ENCODE assay signal across 13 cellular contexts in genomic region chr13:46303743-46304385, GRCh38.
DNase-seq lines count a peak whose midpoint lies in the region; TF ChIP-seq lines count a peak whose summit lies in the region.
"Had no signal": no experiment of that assay in that cellular context is flagged by ENCODE, and none has a peak within 500 bp of the region (broad histone marks: within the 10 kb centered on the region; RNA-seq: fewer than 3 reads in every experiment).

No MANE protein-coding gene starts in this region.

- peaks cover 11% of the 10 kb centered on the region for H3K4me1 Mint-ChIP-seq in T-helper 1 cell treated with Interleukin-12 subunit alpha and Interleukin-12 subunit beta and Interleukin-4 antibody, amounts not matched to agents 30 μg/mL and 1 μg/mL, for 36 hours (ENCODE audit: low read depth)
- peaks cover 12% of the 10 kb centered on the region for H3K4me1 Mint-ChIP-seq in activated T-helper 2 cell treated with anti-CD3 and anti-CD28 coated beads, Interferon-gamma antibody, Interleukin-2, Interleukin-4, amounts not matched to agents 10 μg/mL and 5 μg/mL and 100 μg/mL, durations not matched to agents 14 hours and 24 hours and 36 hours (ENCODE audit: low read depth)
- H3K4me1 Mint-ChIP-seq in endothelial cell (ENCODE audit: unreplicated experiment): no peaks in the 10 kb centered on the region
- H3K4me1 Mint-ChIP-seq: nephron progenitor cell had no signal

- intact Hi-C loops in activated T-helper 2 cell treated with anti-CD3 and anti-CD28 coated beads, Interferon-gamma antibody, Interleukin-2, Interleukin-4, amounts not matched to agents 10 μg/mL and 5 μg/mL and 100 μg/mL, durations not matched to agents 14 hours and 24 hours and 36 hours (cut with micrococcal nuclease): no loop called here

- peak overlapping the region; percentile 16 for H3K4me3 Mint-ChIP-seq in T-helper 1 cell treated with Interleukin-12 subunit alpha and Interleukin-12 subunit beta and Interleukin-4 antibody, amounts not matched to agents 30 μg/mL and 1 μg/mL, for 36 hours
- H3K4me3 Mint-ChIP-seq in activated T-helper 2 cell treated with anti-CD3 and anti-CD28 coated beads, Interferon-gamma antibody, Interleukin-2, Interleukin-4, amounts not matched to agents 10 μg/mL and 5 μg/mL and 100 μg/mL, durations not matched to agents 14 hours and 24 hours and 36 hours (ENCODE audit: low read depth): peak overlapping the region; percentile 22
- H3K4me3 Mint-ChIP-seq in endothelial cell (ENCODE audit: unreplicated experiment): no peak overlapping the region
- H3K4me3 Mint-ChIP-seq: nephron progenitor cell, type B pancreatic cell had no signal

- peaks cover 15% of the 10 kb centered on the region for H3K36me3 Mint-ChIP-seq in T-helper 1 cell treated with Interleukin-12 subunit alpha and Interleukin-12 subunit beta and Interleukin-4 antibody, amounts not matched to agents 30 μg/mL and 1 μg/mL, for 36 hours (ENCODE audit: low read depth)
- H3K36me3 Mint-ChIP-seq in activated T-helper 2 cell treated with anti-CD3 and anti-CD28 coated beads, Interferon-gamma antibody, Interleukin-2, Interleukin-4, amounts not matched to agents 10 μg/mL and 5 μg/mL and 100 μg/mL, durations not matched to agents 14 hours and 24 hours and 36 hours (ENCODE audit: low read depth): peaks cover 16% of the 10 kb centered on the region
- H3K36me3 Mint-ChIP-seq in endothelial cell (ENCODE audit: low read depth, unreplicated experiment): no peaks in the 10 kb centered on the region
- H3K36me3 Mint-ChIP-seq: type B pancreatic cell had no signal

- no peaks in the 10 kb centered on the region for H3K79me2 ChIP-seq in osteoblast (ENCODE audit: insufficient read depth, low read length)

- H3K27ac Mint-ChIP-seq in T-helper 1 cell treated with Interleukin-12 subunit alpha and Interleukin-12 subunit beta and Interleukin-4 antibody, amounts not matched to agents 30 μg/mL and 1 μg/mL, for 36 hours: no peak overlapping the region
- H3K27ac Mint-ChIP-seq in activated T-helper 2 cell treated with anti-CD3 and anti-CD28 coated beads, Interferon-gamma antibody, Interleukin-2, Interleukin-4, amounts not matched to agents 10 μg/mL and 5 μg/mL and 100 μg/mL, durations not matched to agents 14 hours and 24 hours and 36 hours: peak overlapping the region; percentile 41
- H3K27ac Mint-ChIP-seq in endothelial cell (ENCODE audit: unreplicated experiment): no peak overlapping the region
- H3K27ac Mint-ChIP-seq: nephron progenitor cell, type B pancreatic cell had no signal

- H3K9me3 ChIP-seq in KOPT-K1 (ENCODE audit: insufficient read depth, low read length, poor library complexity, severe bottlenecking) (peaks cover 26% of the 10 kb centered on the region), osteoblast (ENCODE audit: low read depth, low read length) (no peaks in the 10 kb centered on the region)

- H2AFZ ChIP-seq in osteoblast (ENCODE audit: low read length): peak overlapping the region; percentile 15

- no peaks in the 10 kb centered on the region for H3K27me3 ChIP-seq in osteoblast (ENCODE audit: insufficient read depth, low read length)

- H3K9me3 Mint-ChIP-seq in T-helper 1 cell treated with Interleukin-12 subunit alpha and Interleukin-12 subunit beta and Interleukin-4 antibody, amounts not matched to agents 30 μg/mL and 1 μg/mL, for 36 hours: peaks cover 28% of the 10 kb centered on the region
- H3K9me3 Mint-ChIP-seq in activated T-helper 2 cell treated with anti-CD3 and anti-CD28 coated beads, Interferon-gamma antibody, Interleukin-2, Interleukin-4, amounts not matched to agents 10 μg/mL and 5 μg/mL and 100 μg/mL, durations not matched to agents 14 hours and 24 hours and 36 hours: peaks cover 37% of the 10 kb centered on the region
- no peaks in the 10 kb centered on the region for H3K9me3 Mint-ChIP-seq in endothelial cell (ENCODE audit: unreplicated experiment)
- H3K9me3 Mint-ChIP-seq: type B pancreatic cell had no signal

- H3K27me3 Mint-ChIP-seq in T-helper 1 cell treated with Interleukin-12 subunit alpha and Interleukin-12 subunit beta and Interleukin-4 antibody, amounts not matched to agents 30 μg/mL and 1 μg/mL, for 36 hours (ENCODE audit: low read depth): no peaks in the 10 kb centered on the region
- no peaks in the 10 kb centered on the region for H3K27me3 Mint-ChIP-seq in activated T-helper 2 cell treated with anti-CD3 and anti-CD28 coated beads, Interferon-gamma antibody, Interleukin-2, Interleukin-4, amounts not matched to agents 10 μg/mL and 5 μg/mL and 100 μg/mL, durations not matched to agents 14 hours and 24 hours and 36 hours (ENCODE audit: low read depth)
- no peaks in the 10 kb centered on the region for H3K27me3 Mint-ChIP-seq in endothelial cell (ENCODE audit: unreplicated experiment)
- H3K27me3 Mint-ChIP-seq: CD4-positive, alpha-beta memory T cell; type B pancreatic cell had no signal

- no peaks in the 10 kb centered on the region for H3K4me1 ChIP-seq in osteoblast (ENCODE audit: insufficient read depth, low read length)

- H3K36me3 ChIP-seq in KOPT-K1 (ENCODE audit: insufficient read depth, low read length) (no peaks in the 10 kb centered on the region; the same call in 1 of the 2 replicates), osteoblast (ENCODE audit: insufficient read depth, low read length) (no peaks in the 10 kb centered on the region)

- DNase-seq in T-helper 1 cell (no peak), osteoblast (ENCODE audit: insufficient read length, low spot score, missing footprints) (no peak), endothelial cell (ENCODE audit: low spot score) (no peak), substantia nigra (lab: John Stamatoyannopoulos, UW) (no peak), NCI-H1694 treated with DMSO at 0.1 percent for 48 hours (lab: John Stamatoyannopoulos, UW) (no peak)
- DNase-seq in activated T-helper 2 cell treated with anti-CD3 and anti-CD28 coated beads, Interferon-gamma antibody, Interleukin-2, Interleukin-4, amounts not matched to agents 10 μg/mL and 5 μg/mL and 100 μg/mL, durations not matched to agents 14 hours and 24 hours and 36 hours (ENCODE audit: low spot score): no peak
- DNase-seq: 8988T; CD4-positive, alpha-beta memory T cell; left ventricle myocardium superior; nephron progenitor cell had no signal

- no peak overlapping the region for H3K4me2 ChIP-seq in osteoblast (ENCODE audit: insufficient read depth, low read length)

- H3K27ac ChIP-seq in KOPT-K1 (ENCODE audit: low read depth, low read length, poor library complexity, severe bottlenecking) (peak overlapping the region; percentile 20), osteoblast (ENCODE audit: low read depth, low read length) (no peak overlapping the region), substantia nigra (ENCODE audit: low read depth, low read length, poor library complexity, severe bottlenecking) (no peak overlapping the region)

- H3K4me3 ChIP-seq in osteoblast (ENCODE audit: insufficient read depth, low read length): no peak overlapping the region

- TF ChIP-seq CTCF in osteoblast (IDR thresholded peaks at IDR 0.05; ENCODE audit: extremely low read depth, low read depth, low read length) (no peak), endothelial cell (IDR thresholded peaks at IDR 0.05; ENCODE audit: unreplicated experiment) (no peak)

- H4K20me1 ChIP-seq in osteoblast (ENCODE audit: insufficient read depth, low read length): no peaks in the 10 kb centered on the region
